1 cellular context compared by ENCODE assay signal in the genomic region with DNA sequence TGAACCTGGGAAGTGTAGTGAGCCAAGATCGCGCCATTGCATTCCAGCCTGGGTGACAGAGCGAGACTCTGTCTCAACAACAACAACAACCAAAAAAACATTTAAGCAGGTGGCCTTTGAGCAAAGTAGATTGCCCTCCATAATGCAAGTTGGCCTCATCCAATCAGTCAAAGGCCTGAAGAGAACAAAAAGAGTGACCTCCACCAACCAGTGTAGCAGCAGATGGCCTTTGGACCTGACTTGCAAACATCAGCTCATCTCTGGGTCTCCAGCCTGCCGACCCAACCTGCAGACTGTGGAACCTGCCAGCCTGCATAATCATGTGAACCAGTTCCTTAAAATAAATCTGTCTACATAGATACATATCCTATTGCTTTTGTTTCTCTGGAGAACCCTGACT.
TF ChIP-seq lines count a peak whose summit lies in the region.

No MANE protein-coding gene starts in this region.

TF ChIP-seq in HepG2, 621 proteins besides CTCF, POLR2A, EP300 and RAD21 (continued from another document):
- TF ChIP-seq HOXA3 (CRISPR knock-in tag; IDR thresholded peaks at IDR 0.05) (peak; percentile 14; the same call in 1 of the 2 replicates), NCOA1 (CRISPR knock-in tag; IDR thresholded peaks at IDR 0.05) (no peak), ZNF644 (CRISPR knock-in tag; IDR thresholded peaks at IDR 0.05; ENCODE audit: low read depth) (peak; percentile 98), SALL1 (CRISPR knock-in tag; IDR thresholded peaks at IDR 0.05) (peak; percentile 57; the same call in 1 of the 2 replicates), SOX5 (CRISPR knock-in tag; IDR thresholded peaks at IDR 0.05; ENCODE audit: borderline replicate concordance) (peak; percentile 64; the same call in 1 of the 2 replicates), TEAD3 (CRISPR knock-in tag; optimal IDR thresholded peaks at IDR 0.05; ENCODE audit: borderline replicate concordance) (peak; percentile 23), NFYC (CRISPR knock-in tag; IDR thresholded peaks at IDR 0.05) (peak; percentile 74), PLRG1 (conservative IDR thresholded peaks at IDR 0.05) (no peak), SMAD1 (CRISPR knock-in tag; IDR thresholded peaks at IDR 0.05; ENCODE audit: borderline replicate concordance, low read depth) (no peak), SP2 (CRISPR knock-in tag; IDR thresholded peaks at IDR 0.05) (no peak), ZNF17 (CRISPR knock-in tag; IDR thresholded peaks at IDR 0.05) (no peak), GATAD2A (CRISPR knock-in tag; IDR thresholded peaks at IDR 0.05) (peak; percentile 50), GZF1 (CRISPR knock-in tag; IDR thresholded peaks at IDR 0.05) (no peak), SOX6 (IDR thresholded peaks at IDR 0.05) (no peak), SOX6 (CRISPR knock-in tag; IDR thresholded peaks at IDR 0.05) (peak; percentile 75), ZNF501 (CRISPR knock-in tag; IDR thresholded peaks at IDR 0.05) (0 out of 2 replicates have a peak, but pooled peaks have one; percentile 50), MYNN (CRISPR knock-in tag; IDR thresholded peaks at IDR 0.05; ENCODE audit: low read depth) (no peak)
- TF ChIP-seq, protein P1, sequence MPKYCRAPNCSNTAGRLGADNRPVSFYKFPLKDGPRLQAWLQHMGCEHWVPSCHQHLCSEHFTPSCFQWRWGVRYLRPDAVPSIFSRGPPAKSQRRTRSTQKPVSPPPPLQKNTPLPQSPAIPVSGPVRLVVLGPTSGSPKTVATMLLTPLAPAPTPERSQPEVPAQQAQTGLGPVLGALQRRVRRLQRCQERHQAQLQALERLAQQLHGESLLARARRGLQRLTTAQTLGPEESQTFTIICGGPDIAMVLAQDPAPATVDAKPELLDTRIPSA (CRISPR knock-in tag; IDR thresholded peaks at IDR 0.05; ENCODE audit: borderline replicate concordance), result no peak
- TF ChIP-seq, protein P2, sequence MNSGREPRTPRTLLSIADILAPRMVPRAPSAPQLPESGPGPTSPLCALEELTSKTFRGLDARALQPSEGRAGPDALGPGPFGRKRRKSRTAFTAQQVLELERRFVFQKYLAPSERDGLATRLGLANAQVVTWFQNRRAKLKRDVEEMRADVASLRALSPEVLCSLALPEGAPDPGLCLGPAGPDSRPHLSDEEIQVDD (CRISPR knock-in tag; IDR thresholded peaks at IDR 0.05; ENCODE audit: borderline replicate concordance), result no peak
- TF ChIP-seq, protein P3, sequence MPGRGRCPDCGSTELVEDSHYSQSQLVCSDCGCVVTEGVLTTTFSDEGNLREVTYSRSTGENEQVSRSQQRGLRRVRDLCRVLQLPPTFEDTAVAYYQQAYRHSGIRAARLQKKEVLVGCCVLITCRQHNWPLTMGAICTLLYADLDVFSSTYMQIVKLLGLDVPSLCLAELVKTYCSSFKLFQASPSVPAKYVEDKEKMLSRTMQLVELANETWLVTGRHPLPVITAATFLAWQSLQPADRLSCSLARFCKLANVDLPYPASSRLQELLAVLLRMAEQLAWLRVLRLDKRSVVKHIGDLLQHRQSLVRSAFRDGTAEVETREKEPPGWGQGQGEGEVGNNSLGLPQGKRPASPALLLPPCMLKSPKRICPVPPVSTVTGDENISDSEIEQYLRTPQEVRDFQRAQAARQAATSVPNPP (CRISPR knock-in tag; IDR thresholded peaks at IDR 0.05), result no peak
- TF ChIP-seq, protein P4, sequence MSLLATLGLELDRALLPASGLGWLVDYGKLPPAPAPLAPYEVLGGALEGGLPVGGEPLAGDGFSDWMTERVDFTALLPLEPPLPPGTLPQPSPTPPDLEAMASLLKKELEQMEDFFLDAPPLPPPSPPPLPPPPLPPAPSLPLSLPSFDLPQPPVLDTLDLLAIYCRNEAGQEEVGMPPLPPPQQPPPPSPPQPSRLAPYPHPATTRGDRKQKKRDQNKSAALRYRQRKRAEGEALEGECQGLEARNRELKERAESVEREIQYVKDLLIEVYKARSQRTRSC (CRISPR knock-in tag; IDR thresholded peaks at IDR 0.05; ENCODE audit: low read depth), result no peak
- TF ChIP-seq, protein P5, sequence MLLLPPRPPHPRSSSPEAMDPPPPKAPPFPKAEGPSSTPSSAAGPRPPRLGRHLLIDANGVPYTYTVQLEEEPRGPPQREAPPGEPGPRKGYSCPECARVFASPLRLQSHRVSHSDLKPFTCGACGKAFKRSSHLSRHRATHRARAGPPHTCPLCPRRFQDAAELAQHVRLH (CRISPR knock-in tag; IDR thresholded peaks at IDR 0.05; ENCODE audit: borderline replicate concordance, low read depth), result no peak
- TF ChIP-seq, protein P6, sequence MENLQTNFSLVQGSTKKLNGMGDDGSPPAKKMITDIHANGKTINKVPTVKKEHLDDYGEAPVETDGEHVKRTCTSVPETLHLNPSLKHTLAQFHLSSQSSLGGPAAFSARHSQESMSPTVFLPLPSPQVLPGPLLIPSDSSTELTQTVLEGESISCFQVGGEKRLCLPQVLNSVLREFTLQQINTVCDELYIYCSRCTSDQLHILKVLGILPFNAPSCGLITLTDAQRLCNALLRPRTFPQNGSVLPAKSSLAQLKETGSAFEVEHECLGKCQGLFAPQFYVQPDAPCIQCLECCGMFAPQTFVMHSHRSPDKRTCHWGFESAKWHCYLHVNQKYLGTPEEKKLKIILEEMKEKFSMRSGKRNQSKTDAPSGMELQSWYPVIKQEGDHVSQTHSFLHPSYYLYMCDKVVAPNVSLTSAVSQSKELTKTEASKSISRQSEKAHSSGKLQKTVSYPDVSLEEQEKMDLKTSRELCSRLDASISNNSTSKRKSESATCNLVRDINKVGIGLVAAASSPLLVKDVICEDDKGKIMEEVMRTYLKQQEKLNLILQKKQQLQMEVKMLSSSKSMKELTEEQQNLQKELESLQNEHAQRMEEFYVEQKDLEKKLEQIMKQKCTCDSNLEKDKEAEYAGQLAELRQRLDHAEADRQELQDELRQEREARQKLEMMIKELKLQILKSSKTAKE (CRISPR knock-in tag; IDR thresholded peaks at IDR 0.05; ENCODE audit: borderline replicate concordance), result no peak
TF ChIP-seq in HepG2: peak in this region for 29.
